ENCODE assay signal across 7 cellular contexts in genomic region chr11:59186130-59186594, GRCh38. TPM values are rescaled to one million over a fixed set of nuclear protein-coding genes. Genes with fewer than 3 reads are reported as not detected.
DNase-seq lines count a peak whose midpoint lies in the region; ATAC-seq and TF ChIP-seq lines count a peak whose summit lies in the region.

No MANE protein-coding gene starts in this region.

- TF ChIP-seq CTCF in GM12874 (IDR thresholded peaks at IDR 0.05; ENCODE audit: insufficient read depth, low read depth, low read length) (peak; percentile 87), PC-3 (conservative IDR thresholded peaks at IDR 0.05; ENCODE audit: low read depth, low read length) (peak; percentile 92), kidney epithelial cell (IDR thresholded peaks at IDR 0.05; ENCODE audit: insufficient read depth, low read length, poor library complexity, severe bottlenecking) (peak; percentile 62)

- H3K4me3 ChIP-seq in H7 (ENCODE audit: insufficient read depth, low read depth, low read length) (no peak overlapping the region), PC-3 (ENCODE audit: low read length) (no peak overlapping the region), kidney epithelial cell (ENCODE audit: low read depth, low read length) (no peak overlapping the region)

- no TSS peak for BruUV-seq in PC-3 (replicated peaks; lab: Mats Ljungman, UMichigan)

- POLR2A ChIA-PET in PC-3 (lab: Charles Lee; ENCODE audit: unreplicated experiment) = no interaction called here

- peak; percentile 47 for ATAC-seq in PC-3

- H3F3A ChIP-seq in PC-3 (ENCODE audit: low read length, unreplicated experiment) = no peaks in the 10 kb centered on the region

- H3K36me3 ChIP-seq in H7 (replicated peaks; ENCODE audit: control insufficient read depth, insufficient read depth, low read length) (peaks cover 4% of the 10 kb centered on the region; the same call in 1 of the 2 replicates), PC-3 (ENCODE audit: low read depth, low read length) (no peaks in the 10 kb centered on the region), kidney epithelial cell (ENCODE audit: control insufficient read depth, insufficient read depth, low read length) (no peaks in the 10 kb centered on the region)

- no peaks in the 10 kb centered on the region for H3K9me2 ChIP-seq in PC-3 (replicated peaks; ENCODE audit: low read length)

- 0 out of 2 replicates have a peak overlapping the region, but pooled peaks have one; percentile 1 for H3K9ac ChIP-seq in PC-3 (ENCODE audit: low read length)

- CTCF ChIA-PET in PC-3 (lab: Charles Lee) = interaction anchor here (0.8 to 2.0 kb wide), 3 partner anchors 12 to 20 kb away, joined by 3 to 23 read pairs (median 8); partner anchors contain the start of gene DTX4

- H3K9me3 ChIP-seq in PC-3 (ENCODE audit: low read length) = no peaks in the 10 kb centered on the region

- H3K79me2 ChIP-seq in PC-3 (ENCODE audit: low read length) = no peaks in the 10 kb centered on the region

- H3K27me3 ChIP-seq in H7 (ENCODE audit: control insufficient read depth, insufficient read depth, low read length) (no peaks in the 10 kb centered on the region), PC-3 (ENCODE audit: low read length) (no peaks in the 10 kb centered on the region), kidney epithelial cell (ENCODE audit: control insufficient read depth, insufficient read depth, low read length) (no peaks in the 10 kb centered on the region)

- peak overlapping the region; percentile 60 for H3K4me2 ChIP-seq in PC-3 (ENCODE audit: low read length)

- no peaks in the 10 kb centered on the region for H4K20me1 ChIP-seq in PC-3 (ENCODE audit: low read length)

- H3K27ac ChIP-seq in PC-3 (ENCODE audit: low read length) = peak overlapping the region; percentile 39

- H3K4me1 ChIP-seq in PC-3 (ENCODE audit: insufficient read depth, low read length) = peaks cover 43% of the 10 kb centered on the region

- peak; percentile 80 for DNase-seq in H7
- peak; percentile 76 for DNase-seq in PC-3
- DNase-seq in activated naive CD4-positive, alpha-beta T cell treated with anti-CD3 and anti-CD28 coated beads, Interleukin-2, amount 50 U/mL, for 16 hours = peak; percentile 53
- DNase-seq in kidney epithelial cell (ENCODE audit: low read depth) = no peak
- peak; percentile 28 for DNase-seq in stimulated activated CD8-positive, alpha-beta memory T cell treated with anti-CD3 and anti-CD28 coated beads, Interleukin-7, amount 100 ng/mL, for 24 hours (ENCODE audit: low read depth)
- no peak for DNase-seq in NCI-H345 treated with DMSO at 0.1 percent for 48 hours (lab: John Stamatoyannopoulos, UW; ENCODE audit: unreplicated experiment)

- intact Hi-C loops in PC-3 (cut with micrococcal nuclease) = no loop called here

- peak overlapping the region; percentile 34; the same call in 1 of the 2 replicates for H2AFZ ChIP-seq in PC-3 (ENCODE audit: low read length)

RNA-seq across cellular contexts. Expression of gene DTX4, which starts 14.2 kb away (rescaled TPM):
- 4.9 and 7.6 TPM in 2 replicates for total RNA-seq in H7 (2014; rRNA removed; shearing (Covaris generic))
- total RNA-seq in PC-3 (2014; rRNA removed) = 4.0 and 4.9 TPM in 2 replicates
- total RNA-seq in kidney epithelial cell = 7.4 and 9.1 TPM in 2 replicates

RNA-seq across cellular contexts. Expression of gene MPEG1, which starts 26.6 kb away (rescaled TPM):
- total RNA-seq in H7 (2014; rRNA removed; shearing (Covaris generic)) = not detected in 2 replicates
- not detected in 2 replicates for total RNA-seq in PC-3 (2014; rRNA removed)
- total RNA-seq in kidney epithelial cell = 0.27 TPM in 1 of 2 replicates, not detected in the other

RNA-seq across cellular contexts. Expression of gene FAM111A, which starts 43.5 kb away (rescaled TPM):
- 9.2 and 11.0 TPM in 2 replicates for total RNA-seq in H7 (2014; rRNA removed; shearing (Covaris generic))
- total RNA-seq in PC-3 (2014; rRNA removed) = 38.9 and 49.2 TPM in 2 replicates
- total RNA-seq in kidney epithelial cell = 22.2 and 27.2 TPM in 2 replicates

Comparison
In these comparisons a context has a peak if more than half of its experiments do, and no peak if none do; other contexts are left out.
1. DNase-seq: peak in H7 (single experiment), PC-3 (single experiment), activated naive CD4-positive, alpha-beta T cell treated with anti-CD3 and anti-CD28 coated beads, Interleukin-2, amount 50 U/mL, for 16 hours (single experiment) and stimulated activated CD8-positive, alpha-beta memory T cell treated with anti-CD3 and anti-CD28 coated beads, Interleukin-7, amount 100 ng/mL, for 24 hours (single experiment); none in kidney epithelial cell (single experiment) and NCI-H345 treated with DMSO at 0.1 percent for 48 hours (single experiment).
2. Peak in every context shown above with its lines, with median percentiles within 50 percentile points of each other: CTCF ChIP-seq.